ENCODE assay signal across 11 cellular contexts in the genomic region with DNA sequence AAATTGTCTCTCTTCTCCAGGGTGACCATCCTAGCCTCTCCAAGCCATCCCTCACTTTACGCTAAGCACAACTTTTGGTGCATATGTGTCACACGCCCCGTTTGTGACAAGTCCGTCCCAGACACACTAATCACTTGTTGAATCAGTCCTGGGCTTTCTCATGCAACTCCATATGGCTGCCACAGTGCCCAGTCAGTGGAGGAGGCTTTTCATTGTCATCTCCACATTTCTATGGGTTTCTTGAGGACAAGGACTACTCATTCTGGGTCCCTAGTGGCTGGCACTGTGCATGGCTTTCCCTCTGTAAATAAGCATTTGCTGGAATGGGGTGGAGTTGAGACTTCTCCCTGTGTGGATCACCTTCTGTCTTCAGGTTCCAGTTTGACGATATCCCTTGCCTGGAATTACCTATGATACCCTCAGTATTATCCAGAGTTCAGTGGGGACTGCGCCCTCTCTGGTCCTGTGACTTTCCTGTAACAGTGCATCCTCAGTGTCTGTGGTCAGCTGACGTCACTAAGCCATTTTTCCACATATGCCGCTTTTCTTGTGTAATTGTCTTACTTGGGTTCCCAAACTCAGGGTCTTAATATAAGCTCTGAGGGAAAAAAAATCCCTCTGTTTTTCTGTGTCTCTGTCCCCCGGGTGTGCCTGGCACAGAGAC. TPM values are rescaled to one million over a fixed set of nuclear protein-coding genes. Genes with fewer than 3 reads are reported as not detected.
DNase-seq lines count a peak whose midpoint lies in the region; ATAC-seq, FAIRE-seq and TF ChIP-seq lines count a peak whose summit lies in the region.
"Had no signal": no experiment of that assay in that cellular context is flagged by ENCODE, and none has a peak within 500 bp of the region (broad histone marks: within the 10 kb centered on the region; RNA-seq: fewer than 3 reads in every experiment).

No MANE protein-coding gene starts in this region.

- H3K27me3 ChIP-seq in heart right ventricle (no peaks in the 10 kb centered on the region), small intestine (ENCODE audit: control insufficient read depth in 2 of 2, insufficient read depth in 2 of 2, low read length in 2 of 2) (no peaks in the 10 kb centered on the region)

- intact Hi-C loops in heart right ventricle (cut with DNase I): loop anchor here in 1 of 10 donors (2.0 kb wide), 1 partner anchor 15 kb away; no protein-coding TSS in a partner anchor

- H3K27me3 Mint-ChIP-seq in T-helper 17 cell: no peaks in the 10 kb centered on the region
- no peaks in the 10 kb centered on the region for H3K27me3 Mint-ChIP-seq in stimulated activated memory B cell treated with anti-CD40 and anti-IgM and Interleukin-4, amounts not matched to agents 10 μg/mL and 1 μg/mL and 100 μg/mL, for 72 hours

- H3K27ac Mint-ChIP-seq in T-helper 17 cell: peak overlapping the region; percentile 74
- H3K27ac Mint-ChIP-seq in stimulated activated memory B cell treated with anti-CD40 and anti-IgM and Interleukin-4, amounts not matched to agents 10 μg/mL and 1 μg/mL and 100 μg/mL, for 72 hours: peak overlapping the region; percentile 3

- TF ChIP-seq CTCF in heart right ventricle (IDR thresholded peaks at IDR 0.05): no peak

- no peaks in the 10 kb centered on the region for H3K9me3 ChIP-seq in T-helper 17 cell (ENCODE audit: control insufficient read depth, low read length, poor library complexity, severe bottlenecking)
- H3K9me3 ChIP-seq in heart right ventricle: no peaks in the 10 kb centered on the region
- H3K9me3 ChIP-seq in small intestine (ENCODE audit: control insufficient read depth, low read depth): no peaks in the 10 kb centered on the region

- FAIRE-seq in small intestine (lab: Jason Lieb, UNC): no peak

- H3K4me3 ChIP-seq in heart right ventricle (no peak overlapping the region), small intestine (ENCODE audit: low read depth in 1 of 2, low read length in 2 of 2) (no peak overlapping the region)

- H3K4me1 ChIP-seq in heart right ventricle (peaks cover 51 to 96% (median 91%) of the 10 kb centered on the region in 9 donors), small intestine (ENCODE audit: control insufficient read depth in 2 of 2, insufficient read depth in 1 of 2, low read depth in 1 of 2, low read length in 1 of 2) (peaks cover 0 to 9% of the 10 kb centered on the region in 2 donors)

- H3K36me3 ChIP-seq in heart right ventricle (peaks cover 0 to 37% (median 0%) of the 10 kb centered on the region in 9 donors), small intestine (ENCODE audit: control insufficient read depth in 2 of 2, insufficient read depth in 2 of 2, low read length in 2 of 2) (no peaks in the 10 kb centered on the region)

- no peaks in the 10 kb centered on the region for H3K9me3 Mint-ChIP-seq in stimulated activated memory B cell treated with anti-CD40 and anti-IgM and Interleukin-4, amounts not matched to agents 10 μg/mL and 1 μg/mL and 100 μg/mL, for 72 hours

- H3K4me3 Mint-ChIP-seq in T-helper 17 cell: no peak overlapping the region
- H3K4me3 Mint-ChIP-seq in stimulated activated memory B cell treated with anti-CD40 and anti-IgM and Interleukin-4, amounts not matched to agents 10 μg/mL and 1 μg/mL and 100 μg/mL, for 72 hours: no peak overlapping the region

- H3K36me3 Mint-ChIP-seq in T-helper 17 cell (ENCODE audit: low read depth): no peaks in the 10 kb centered on the region
- H3K36me3 Mint-ChIP-seq in stimulated activated memory B cell treated with anti-CD40 and anti-IgM and Interleukin-4, amounts not matched to agents 10 μg/mL and 1 μg/mL and 100 μg/mL, for 72 hours: no peaks in the 10 kb centered on the region

- H3K4me1 Mint-ChIP-seq in T-helper 17 cell: peaks cover 48% of the 10 kb centered on the region
- H3K4me1 Mint-ChIP-seq in stimulated activated memory B cell treated with anti-CD40 and anti-IgM and Interleukin-4, amounts not matched to agents 10 μg/mL and 1 μg/mL and 100 μg/mL, for 72 hours: peaks cover 73% of the 10 kb centered on the region

- 51 to 64% methylated on average over 9 of the region's 9 CpGs for WGBS in heart right ventricle, 2 donors
- 84 to 87% (median 87%) methylated on average over 9 of the region's 9 CpGs for WGBS in small intestine, 3 donors

- ATAC-seq in T-helper 17 cell: no peak
- ATAC-seq in heart right ventricle: peak in 1 of 8 donors; percentile 4
- no peak for ATAC-seq in stimulated activated memory B cell treated with anti-CD40 and anti-IgM and Interleukin-4, amounts not matched to agents 10 μg/mL and 1 μg/mL and 100 μg/mL, for 72 hours

- DNase-seq in DMS153 (lab: John Stamatoyannopoulos, UW) (peak; percentile 46), DMS153 treated with DMSO at 0.1 percent for 48 hours (lab: John Stamatoyannopoulos, UW; ENCODE audit: unreplicated experiment) (no peak), T-helper 17 cell (no peak), heart right ventricle (no peak), cortex of kidney (lab: John Stamatoyannopoulos, UW) (no peak), small intestine (no peak)
- no peak for DNase-seq in activated effector memory CD4-positive, alpha-beta T cell treated with anti-CD3 and anti-CD28 coated beads, Interleukin-2, amount 50 U/mL, for 16 hours
- DNase-seq: activated naive CD4-positive, alpha-beta T cell treated with Interleukin-2 at 50 U/mL for 16 hours; OCI-M1 had no signal

- H3K27ac ChIP-seq in heart right ventricle (peak overlapping the region in 9 of 10 donors; percentile 42 to 82 (median 77)), small intestine (ENCODE audit: low read depth in 1 of 2, low read length in 1 of 2) (no peak overlapping the region)
- H3K27ac ChIP-seq: KMS-11 had no signal

RNA-seq across cellular contexts. Expression of a gene that starts 59.8 kb away (rescaled TPM):
- total RNA-seq in T-helper 17 cell: 100 to 1,000 TPM in 1 of 2 donors, 1 to 10 TPM in 1; 3.4 to 125 TPM
- total RNA-seq in heart right ventricle: 1,000 to 10,000 TPM; 1,611 to 2,234 (median 1,868) TPM
- 1,000 to 10,000 TPM in 1 of 2 donors, 100 to 1,000 TPM in 1; 755 to 2,519 TPM for polyA plus RNA-seq in heart right ventricle
- polyA plus RNA-seq in small intestine: 10 to 100 TPM in 2 of 3 donors, 1 to 10 TPM in 1; 7.4 to 91.2 (median 34.6) TPM

Comparison
In these comparisons a context has a peak if more than half of its experiments do, and no peak if none do; other contexts are left out.
1. H3K27ac ChIP-seq: peak in heart right ventricle (9 of 10); none in small intestine (0 of 2).
2. RNA of a gene that starts 59.8 kb away (total RNA-seq): 1,611 to 2,234 TPM in heart right ventricle; 3.4 to 125 TPM in T-helper 17 cell; every median in the first group is over 10 times any median in the second.